Comparison of ENCODE assay signal across 1 cellular context in the genomic region with DNA sequence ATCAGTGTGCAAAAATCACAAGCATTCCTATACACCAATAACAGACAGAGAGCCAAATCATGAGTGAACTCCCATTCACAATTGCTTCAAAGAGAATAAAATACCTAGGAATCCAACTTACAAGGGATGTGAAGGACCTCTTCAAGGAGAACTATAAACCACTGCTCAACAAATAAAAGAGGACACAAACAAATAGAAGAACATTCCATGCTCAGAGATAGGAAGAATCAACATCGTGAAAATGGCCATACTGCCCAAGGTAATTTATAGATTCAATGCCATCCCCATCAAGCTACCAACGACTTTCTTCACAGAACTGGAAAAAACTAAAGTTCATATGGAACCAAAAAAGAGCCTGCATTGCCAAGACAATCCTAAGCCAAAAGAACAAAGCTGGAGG. TPM values are rescaled to one million over a fixed set of nuclear protein-coding genes. Genes with fewer than 3 reads are reported as not detected.
"Had no signal": no experiment of that assay in that cellular context is flagged by ENCODE, and none has a peak within 500 bp of the region (broad histone marks: within the 10 kb centered on the region; RNA-seq: fewer than 3 reads in every experiment).

No MANE protein-coding gene starts in this region.

RNA-seq across cellular contexts. Expression of a gene that starts 54.8 kb away (rescaled TPM):
- total RNA-seq: vagina had no signal
